ENCODE assay signal across 1 cellular context in genomic region chr17:61568219-61569072, GRCh38.
TF ChIP-seq lines count a peak whose summit lies in the region.

No MANE protein-coding gene starts in this region.

TF ChIP-seq in GM12878, 131 proteins besides CTCF, POLR2A, EP300 and RAD21 (continued from another document):
- TF ChIP-seq ZNF592 (IDR thresholded peaks at IDR 0.05) (no peak), RB1 (IDR thresholded peaks at IDR 0.05; ENCODE audit: borderline replicate concordance) (peak; percentile 84; the same call in 1 of the 2 replicates), ELK1 (IDR thresholded peaks at IDR 0.05; ENCODE audit: low read depth, low read length) (no peak), CHD4 (IDR thresholded peaks at IDR 0.05) (no peak), NBN (IDR thresholded peaks at IDR 0.05) (no peak)
